ENCODE assay signal across 1 cellular context in the genomic region with DNA sequence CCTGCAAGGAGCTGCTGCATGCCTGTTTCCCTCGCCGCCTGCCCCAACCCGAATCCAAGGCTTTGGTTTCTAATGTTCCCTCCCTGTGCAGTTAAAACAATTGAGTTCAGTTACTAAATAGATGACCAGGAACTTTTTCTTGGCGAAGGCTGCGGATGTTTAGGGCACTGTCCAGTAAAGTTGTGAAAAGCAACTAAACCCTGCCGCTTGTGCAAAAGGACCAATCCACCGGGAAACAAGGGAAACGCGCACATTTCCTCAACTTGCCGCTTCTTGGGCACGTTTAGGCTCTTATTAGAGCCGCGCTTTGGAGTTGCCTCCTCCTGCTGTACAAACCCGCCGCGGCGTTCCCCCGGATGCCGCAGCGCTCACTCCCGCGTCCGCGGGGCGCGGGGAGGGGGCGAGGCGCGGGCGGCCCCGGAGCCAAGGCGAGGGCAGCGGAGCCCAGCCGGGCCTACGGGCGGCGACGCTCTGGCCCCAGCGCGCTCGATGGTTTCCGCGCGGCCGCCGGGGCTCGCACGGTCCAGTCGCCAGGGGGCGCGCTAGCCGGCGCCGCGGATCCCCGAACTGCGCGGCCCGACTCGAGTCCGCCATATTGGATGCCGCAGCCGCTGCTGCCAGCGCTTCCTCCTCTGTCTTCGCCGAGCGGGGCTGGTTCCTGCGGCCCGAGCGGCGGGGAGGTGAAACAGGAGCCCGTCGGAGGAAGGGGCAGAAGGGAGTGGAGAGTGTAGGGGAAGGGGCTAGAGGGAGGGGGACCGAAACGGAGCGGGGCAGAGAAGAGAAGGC.
TF ChIP-seq lines count a peak whose summit lies in the region.

A gene with protein sequence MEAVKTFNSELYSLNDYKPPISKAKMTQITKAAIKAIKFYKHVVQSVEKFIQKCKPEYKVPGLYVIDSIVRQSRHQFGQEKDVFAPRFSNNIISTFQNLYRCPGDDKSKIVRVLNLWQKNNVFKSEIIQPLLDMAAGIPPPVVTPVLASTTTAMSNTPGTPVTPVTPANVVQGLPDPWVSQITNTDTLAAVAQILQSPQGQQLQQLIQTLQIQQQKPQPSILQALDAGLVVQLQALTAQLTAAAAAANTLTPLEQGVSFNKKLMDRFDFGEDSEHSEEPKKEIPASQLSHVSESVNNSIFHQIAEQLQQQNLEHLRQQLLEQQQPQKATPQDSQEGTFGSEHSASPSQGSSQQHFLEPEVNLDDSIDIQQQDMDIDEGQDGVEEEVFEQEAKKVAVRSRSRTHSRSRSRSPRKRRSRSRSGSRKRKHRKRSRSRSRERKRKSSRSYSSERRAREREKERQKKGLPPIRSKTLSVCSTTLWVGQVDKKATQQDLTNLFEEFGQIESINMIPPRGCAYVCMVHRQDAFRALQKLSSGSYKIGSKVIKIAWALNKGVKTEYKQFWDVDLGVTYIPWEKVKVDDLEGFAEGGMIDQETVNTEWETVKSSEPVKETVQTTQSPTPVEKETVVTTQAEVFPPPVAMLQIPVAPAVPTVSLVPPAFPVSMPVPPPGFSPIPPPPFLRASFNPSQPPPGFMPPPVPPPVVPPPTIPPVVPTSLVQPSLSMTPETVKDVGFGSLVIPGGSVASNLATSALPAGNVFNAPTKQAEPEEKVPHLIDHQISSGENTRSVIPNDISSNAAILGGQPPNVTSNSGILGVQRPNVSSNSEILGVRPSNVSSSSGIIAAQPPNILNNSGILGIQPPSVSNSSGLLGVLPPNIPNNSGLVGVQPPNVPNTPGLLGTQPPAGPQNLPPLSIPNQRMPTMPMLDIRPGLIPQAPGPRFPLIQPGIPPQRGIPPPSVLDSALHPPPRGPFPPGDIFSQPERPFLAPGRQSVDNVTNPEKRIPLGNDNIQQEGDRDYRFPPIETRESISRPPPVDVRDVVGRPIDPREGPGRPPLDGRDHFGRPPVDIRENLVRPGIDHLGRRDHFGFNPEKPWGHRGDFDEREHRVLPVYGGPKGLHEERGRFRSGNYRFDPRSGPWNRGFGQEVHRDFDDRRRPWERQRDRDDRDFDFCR (N-terminal part only) (plus strand): TSS at position 593 of the 786 bp plus-strand sequence. CDS start 485 bp downstream, outside the sequence.

TF ChIP-seq in HEK293, 187 proteins besides CTCF, POLR2A, EP300 and RAD21 (continued from another document and continues in another):
- TF ChIP-seq ZNF626 (tag by site-specific recombination; IDR thresholded peaks at IDR 0.05) (peak; percentile 11; the same call in 1 of the 2 replicates), ZNF335 (tag by site-specific recombination; conservative IDR thresholded peaks at IDR 0.05) (peak; percentile 91), ZFP69B (tag by site-specific recombination; IDR thresholded peaks at IDR 0.05) (no peak), ZNF19 (tag by site-specific recombination; IDR thresholded peaks at IDR 0.05; ENCODE audit: low read depth) (no peak), ZNF501 (tag by site-specific recombination; IDR thresholded peaks at IDR 0.05) (peak; percentile 36; the same call in 1 of the 2 replicates), GLIS2 (tag by site-specific recombination; IDR thresholded peaks at IDR 0.05) (no peak), ZBTB8A (tag by site-specific recombination; IDR thresholded peaks at IDR 0.05) (peak; percentile 58), YY1 (tag by site-specific recombination; IDR thresholded peaks at IDR 0.05) (peak; percentile 66), ZNF514 (tag by site-specific recombination; IDR thresholded peaks at IDR 0.05) (no peak), ZNF561 (tag by site-specific recombination; IDR thresholded peaks at IDR 0.05; ENCODE audit: borderline replicate concordance) (peak; percentile 51; the same call in 1 of the 2 replicates), ZEB2 (tag by site-specific recombination; IDR thresholded peaks at IDR 0.05) (peak; percentile 66; the same call in 1 of the 2 replicates), KLF16 (tag by site-specific recombination; IDR thresholded peaks at IDR 0.05) (peak; percentile 19; the same call in 1 of the 2 replicates), ZNF548 (tag by site-specific recombination; IDR thresholded peaks at IDR 0.05) (no peak), ZFP41 (tag by site-specific recombination; IDR thresholded peaks at IDR 0.05; ENCODE audit: borderline replicate concordance) (no peak), KLF8 (tag by site-specific recombination; IDR thresholded peaks at IDR 0.05) (peak; percentile 72), ZNF146 (tag by site-specific recombination; IDR thresholded peaks at IDR 0.05) (0 out of 2 replicates have a peak, but pooled peaks have one; percentile 3), REPIN1 (tag by site-specific recombination; IDR thresholded peaks at IDR 0.05; ENCODE audit: low read depth) (no peak), TRIM28 (IDR thresholded peaks at IDR 0.05; ENCODE audit: borderline replicate concordance, low read length) (peak; percentile 27; the same call in 1 of the 2 replicates), ZNF394 (tag by site-specific recombination; IDR thresholded peaks at IDR 0.05; ENCODE audit: borderline replicate concordance) (0 out of 2 replicates have a peak, but pooled peaks have one; percentile 11), ZNF777 (tag by site-specific recombination; IDR thresholded peaks at IDR 0.05; ENCODE audit: borderline replicate concordance) (no peak), ZNF660 (tag by site-specific recombination; IDR thresholded peaks at IDR 0.05) (peak; percentile 86)
- TF ChIP-seq, protein P1, sequence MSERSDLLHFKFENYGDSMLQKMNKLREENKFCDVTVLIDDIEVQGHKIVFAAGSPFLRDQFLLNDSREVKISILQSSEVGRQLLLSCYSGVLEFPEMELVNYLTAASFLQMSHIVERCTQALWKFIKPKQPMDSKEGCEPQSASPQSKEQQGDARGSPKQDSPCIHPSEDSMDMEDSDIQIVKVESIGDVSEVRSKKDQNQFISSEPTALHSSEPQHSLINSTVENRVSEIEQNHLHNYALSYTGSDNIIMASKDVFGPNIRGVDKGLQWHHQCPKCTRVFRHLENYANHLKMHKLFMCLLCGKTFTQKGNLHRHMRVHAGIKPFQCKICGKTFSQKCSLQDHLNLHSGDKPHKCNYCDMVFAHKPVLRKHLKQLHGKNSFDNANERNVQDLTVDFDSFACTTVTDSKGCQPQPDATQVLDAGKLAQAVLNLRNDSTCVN (tag by site-specific recombination; optimal IDR thresholded peaks at IDR 0.05) = peak; percentile 91
- TF ChIP-seq, protein P2, sequence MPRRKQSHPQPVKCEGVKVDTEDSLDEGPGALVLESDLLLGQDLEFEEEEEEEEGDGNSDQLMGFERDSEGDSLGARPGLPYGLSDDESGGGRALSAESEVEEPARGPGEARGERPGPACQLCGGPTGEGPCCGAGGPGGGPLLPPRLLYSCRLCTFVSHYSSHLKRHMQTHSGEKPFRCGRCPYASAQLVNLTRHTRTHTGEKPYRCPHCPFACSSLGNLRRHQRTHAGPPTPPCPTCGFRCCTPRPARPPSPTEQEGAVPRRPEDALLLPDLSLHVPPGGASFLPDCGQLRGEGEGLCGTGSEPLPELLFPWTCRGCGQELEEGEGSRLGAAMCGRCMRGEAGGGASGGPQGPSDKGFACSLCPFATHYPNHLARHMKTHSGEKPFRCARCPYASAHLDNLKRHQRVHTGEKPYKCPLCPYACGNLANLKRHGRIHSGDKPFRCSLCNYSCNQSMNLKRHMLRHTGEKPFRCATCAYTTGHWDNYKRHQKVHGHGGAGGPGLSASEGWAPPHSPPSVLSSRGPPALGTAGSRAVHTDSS (tag by site-specific recombination; IDR thresholded peaks at IDR 0.05) = 0 out of 2 replicates have a peak, but pooled peaks have one; percentile 7
- TF ChIP-seq, protein P3, sequence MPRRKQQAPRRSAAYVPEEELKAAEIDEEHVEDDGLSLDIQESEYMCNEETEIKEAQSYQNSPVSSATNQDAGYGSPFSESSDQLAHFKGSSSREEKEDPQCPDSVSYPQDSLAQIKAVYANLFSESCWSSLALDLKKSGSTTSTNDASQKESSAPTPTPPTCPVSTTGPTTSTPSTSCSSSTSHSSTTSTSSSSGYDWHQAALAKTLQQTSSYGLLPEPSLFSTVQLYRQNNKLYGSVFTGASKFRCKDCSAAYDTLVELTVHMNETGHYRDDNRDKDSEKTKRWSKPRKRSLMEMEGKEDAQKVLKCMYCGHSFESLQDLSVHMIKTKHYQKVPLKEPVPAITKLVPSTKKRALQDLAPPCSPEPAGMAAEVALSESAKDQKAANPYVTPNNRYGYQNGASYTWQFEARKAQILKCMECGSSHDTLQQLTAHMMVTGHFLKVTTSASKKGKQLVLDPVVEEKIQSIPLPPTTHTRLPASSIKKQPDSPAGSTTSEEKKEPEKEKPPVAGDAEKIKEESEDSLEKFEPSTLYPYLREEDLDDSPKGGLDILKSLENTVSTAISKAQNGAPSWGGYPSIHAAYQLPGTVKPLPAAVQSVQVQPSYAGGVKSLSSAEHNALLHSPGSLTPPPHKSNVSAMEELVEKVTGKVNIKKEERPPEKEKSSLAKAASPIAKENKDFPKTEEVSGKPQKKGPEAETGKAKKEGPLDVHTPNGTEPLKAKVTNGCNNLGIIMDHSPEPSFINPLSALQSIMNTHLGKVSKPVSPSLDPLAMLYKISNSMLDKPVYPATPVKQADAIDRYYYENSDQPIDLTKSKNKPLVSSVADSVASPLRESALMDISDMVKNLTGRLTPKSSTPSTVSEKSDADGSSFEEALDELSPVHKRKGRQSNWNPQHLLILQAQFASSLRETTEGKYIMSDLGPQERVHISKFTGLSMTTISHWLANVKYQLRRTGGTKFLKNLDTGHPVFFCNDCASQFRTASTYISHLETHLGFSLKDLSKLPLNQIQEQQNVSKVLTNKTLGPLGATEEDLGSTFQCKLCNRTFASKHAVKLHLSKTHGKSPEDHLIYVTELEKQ (tag by site-specific recombination; IDR thresholded peaks at IDR 0.05; ENCODE audit: borderline replicate concordance) = no peak
- TF ChIP-seq, protein P4, sequence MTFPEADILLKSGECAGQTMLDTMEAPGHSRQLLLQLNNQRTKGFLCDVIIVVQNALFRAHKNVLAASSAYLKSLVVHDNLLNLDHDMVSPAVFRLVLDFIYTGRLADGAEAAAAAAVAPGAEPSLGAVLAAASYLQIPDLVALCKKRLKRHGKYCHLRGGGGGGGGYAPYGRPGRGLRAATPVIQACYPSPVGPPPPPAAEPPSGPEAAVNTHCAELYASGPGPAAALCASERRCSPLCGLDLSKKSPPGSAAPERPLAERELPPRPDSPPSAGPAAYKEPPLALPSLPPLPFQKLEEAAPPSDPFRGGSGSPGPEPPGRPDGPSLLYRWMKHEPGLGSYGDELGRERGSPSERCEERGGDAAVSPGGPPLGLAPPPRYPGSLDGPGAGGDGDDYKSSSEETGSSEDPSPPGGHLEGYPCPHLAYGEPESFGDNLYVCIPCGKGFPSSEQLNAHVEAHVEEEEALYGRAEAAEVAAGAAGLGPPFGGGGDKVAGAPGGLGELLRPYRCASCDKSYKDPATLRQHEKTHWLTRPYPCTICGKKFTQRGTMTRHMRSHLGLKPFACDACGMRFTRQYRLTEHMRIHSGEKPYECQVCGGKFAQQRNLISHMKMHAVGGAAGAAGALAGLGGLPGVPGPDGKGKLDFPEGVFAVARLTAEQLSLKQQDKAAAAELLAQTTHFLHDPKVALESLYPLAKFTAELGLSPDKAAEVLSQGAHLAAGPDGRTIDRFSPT (tag by site-specific recombination; IDR thresholded peaks at IDR 0.05) = 0 out of 2 replicates have a peak, but pooled peaks have one; percentile 25
- TF ChIP-seq, protein P5, sequence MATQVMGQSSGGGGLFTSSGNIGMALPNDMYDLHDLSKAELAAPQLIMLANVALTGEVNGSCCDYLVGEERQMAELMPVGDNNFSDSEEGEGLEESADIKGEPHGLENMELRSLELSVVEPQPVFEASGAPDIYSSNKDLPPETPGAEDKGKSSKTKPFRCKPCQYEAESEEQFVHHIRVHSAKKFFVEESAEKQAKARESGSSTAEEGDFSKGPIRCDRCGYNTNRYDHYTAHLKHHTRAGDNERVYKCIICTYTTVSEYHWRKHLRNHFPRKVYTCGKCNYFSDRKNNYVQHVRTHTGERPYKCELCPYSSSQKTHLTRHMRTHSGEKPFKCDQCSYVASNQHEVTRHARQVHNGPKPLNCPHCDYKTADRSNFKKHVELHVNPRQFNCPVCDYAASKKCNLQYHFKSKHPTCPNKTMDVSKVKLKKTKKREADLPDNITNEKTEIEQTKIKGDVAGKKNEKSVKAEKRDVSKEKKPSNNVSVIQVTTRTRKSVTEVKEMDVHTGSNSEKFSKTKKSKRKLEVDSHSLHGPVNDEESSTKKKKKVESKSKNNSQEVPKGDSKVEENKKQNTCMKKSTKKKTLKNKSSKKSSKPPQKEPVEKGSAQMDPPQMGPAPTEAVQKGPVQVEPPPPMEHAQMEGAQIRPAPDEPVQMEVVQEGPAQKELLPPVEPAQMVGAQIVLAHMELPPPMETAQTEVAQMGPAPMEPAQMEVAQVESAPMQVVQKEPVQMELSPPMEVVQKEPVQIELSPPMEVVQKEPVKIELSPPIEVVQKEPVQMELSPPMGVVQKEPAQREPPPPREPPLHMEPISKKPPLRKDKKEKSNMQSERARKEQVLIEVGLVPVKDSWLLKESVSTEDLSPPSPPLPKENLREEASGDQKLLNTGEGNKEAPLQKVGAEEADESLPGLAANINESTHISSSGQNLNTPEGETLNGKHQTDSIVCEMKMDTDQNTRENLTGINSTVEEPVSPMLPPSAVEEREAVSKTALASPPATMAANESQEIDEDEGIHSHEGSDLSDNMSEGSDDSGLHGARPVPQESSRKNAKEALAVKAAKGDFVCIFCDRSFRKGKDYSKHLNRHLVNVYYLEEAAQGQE (tag by site-specific recombination; IDR thresholded peaks at IDR 0.05) = peak; percentile 47; the same call in 1 of the 2 replicates
- TF ChIP-seq, protein P6, sequence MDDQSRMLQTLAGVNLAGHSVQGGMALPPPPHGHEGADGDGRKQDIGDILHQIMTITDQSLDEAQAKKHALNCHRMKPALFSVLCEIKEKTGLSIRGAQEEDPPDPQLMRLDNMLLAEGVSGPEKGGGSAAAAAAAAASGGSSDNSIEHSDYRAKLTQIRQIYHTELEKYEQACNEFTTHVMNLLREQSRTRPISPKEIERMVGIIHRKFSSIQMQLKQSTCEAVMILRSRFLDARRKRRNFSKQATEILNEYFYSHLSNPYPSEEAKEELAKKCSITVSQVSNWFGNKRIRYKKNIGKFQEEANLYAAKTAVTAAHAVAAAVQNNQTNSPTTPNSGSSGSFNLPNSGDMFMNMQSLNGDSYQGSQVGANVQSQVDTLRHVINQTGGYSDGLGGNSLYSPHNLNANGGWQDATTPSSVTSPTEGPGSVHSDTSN (CRISPR knock-in tag; IDR thresholded peaks at IDR 0.05) = peak; percentile 77; the same call in 1 of the 2 replicates
- TF ChIP-seq, protein P7, sequence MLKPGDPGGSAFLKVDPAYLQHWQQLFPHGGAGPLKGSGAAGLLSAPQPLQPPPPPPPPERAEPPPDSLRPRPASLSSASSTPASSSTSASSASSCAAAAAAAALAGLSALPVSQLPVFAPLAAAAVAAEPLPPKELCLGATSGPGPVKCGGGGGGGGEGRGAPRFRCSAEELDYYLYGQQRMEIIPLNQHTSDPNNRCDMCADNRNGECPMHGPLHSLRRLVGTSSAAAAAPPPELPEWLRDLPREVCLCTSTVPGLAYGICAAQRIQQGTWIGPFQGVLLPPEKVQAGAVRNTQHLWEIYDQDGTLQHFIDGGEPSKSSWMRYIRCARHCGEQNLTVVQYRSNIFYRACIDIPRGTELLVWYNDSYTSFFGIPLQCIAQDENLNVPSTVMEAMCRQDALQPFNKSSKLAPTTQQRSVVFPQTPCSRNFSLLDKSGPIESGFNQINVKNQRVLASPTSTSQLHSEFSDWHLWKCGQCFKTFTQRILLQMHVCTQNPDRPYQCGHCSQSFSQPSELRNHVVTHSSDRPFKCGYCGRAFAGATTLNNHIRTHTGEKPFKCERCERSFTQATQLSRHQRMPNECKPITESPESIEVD (tag by site-specific recombination; IDR thresholded peaks at IDR 0.05) = no peak
- TF ChIP-seq, protein P8, sequence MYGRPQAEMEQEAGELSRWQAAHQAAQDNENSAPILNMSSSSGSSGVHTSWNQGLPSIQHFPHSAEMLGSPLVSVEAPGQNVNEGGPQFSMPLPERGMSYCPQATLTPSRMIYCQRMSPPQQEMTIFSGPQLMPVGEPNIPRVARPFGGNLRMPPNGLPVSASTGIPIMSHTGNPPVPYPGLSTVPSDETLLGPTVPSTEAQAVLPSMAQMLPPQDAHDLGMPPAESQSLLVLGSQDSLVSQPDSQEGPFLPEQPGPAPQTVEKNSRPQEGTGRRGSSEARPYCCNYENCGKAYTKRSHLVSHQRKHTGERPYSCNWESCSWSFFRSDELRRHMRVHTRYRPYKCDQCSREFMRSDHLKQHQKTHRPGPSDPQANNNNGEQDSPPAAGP (tag by site-specific recombination; IDR thresholded peaks at IDR 0.05) = 0 out of 2 replicates have a peak, but pooled peaks have one; percentile 30
